In the genomic region with DNA sequence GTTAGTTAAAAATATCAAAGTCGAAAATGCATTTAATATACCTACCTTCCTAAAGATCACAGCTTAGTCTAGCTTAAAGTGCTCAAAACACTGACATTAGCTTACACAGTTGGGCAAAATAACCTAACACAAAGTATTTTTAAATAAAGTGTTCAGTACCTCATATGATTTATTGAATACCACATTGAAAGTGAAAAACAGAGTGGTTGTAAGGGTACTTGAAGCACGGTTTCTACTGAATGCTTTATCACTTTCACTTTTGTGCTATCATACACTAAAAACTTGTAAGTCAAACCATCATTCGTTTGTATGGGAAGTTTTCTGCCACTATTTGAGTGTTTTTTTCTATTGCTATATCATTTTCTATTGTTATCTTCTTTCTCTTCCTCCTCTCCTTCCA, we compare ENCODE assay signal across 14 cellular contexts. TPM values are rescaled to one million over a fixed set of nuclear protein-coding genes. Genes with fewer than 3 reads are reported as not detected.
DNase-seq lines count a peak whose midpoint lies in the region; ATAC-seq, FAIRE-seq and TF ChIP-seq lines count a peak whose summit lies in the region.
"Had no signal": no experiment of that assay in that cellular context is flagged by ENCODE, and none has a peak within 500 bp of the region (broad histone marks: within the 10 kb centered on the region; RNA-seq: fewer than 3 reads in every experiment).

No MANE protein-coding gene starts in this region.

- peaks cover 13% of the 10 kb centered on the region for H3K9me3 Mint-ChIP-seq in activated T-cell treated with anti-CD3 and anti-CD28 coated beads, Interleukin-2, amount 50 U/mL, for 24 hours
- peaks cover 14% of the 10 kb centered on the region for H3K9me3 Mint-ChIP-seq in activated T-cell treated with anti-CD3 and anti-CD28 coated beads, Interleukin-2, amount 50 U/mL, for 4 hours
- no peaks in the 10 kb centered on the region for H3K9me3 Mint-ChIP-seq in natural killer cell treated with Interleukin-12 subunit alpha and Interleukin-12 subunit beta and Interleukin-15 and Interleukin-18, amount 100 ng/mL, for 72 hours

- no peaks in the 10 kb centered on the region for H3K27me3 Mint-ChIP-seq in activated T-cell treated with anti-CD3 and anti-CD28 coated beads, Interleukin-2, amount 50 U/mL, for 24 hours
- H3K27me3 Mint-ChIP-seq in activated T-cell treated with anti-CD3 and anti-CD28 coated beads, Interleukin-2, amount 50 U/mL, for 4 hours (ENCODE audit: low read depth), result no peaks in the 10 kb centered on the region
- H3K27me3 Mint-ChIP-seq in natural killer cell treated with Interleukin-12 subunit alpha and Interleukin-12 subunit beta and Interleukin-15 and Interleukin-18, amount 100 ng/mL, for 72 hours, result no peaks in the 10 kb centered on the region

- H3K4me3 ChIP-seq in kidney (ENCODE audit: low read length in 2 of 2), result no peak overlapping the region
- H3K4me3 ChIP-seq: A549, thoracic aorta had no signal

- H3K36me3 Mint-ChIP-seq in activated T-cell treated with anti-CD3 and anti-CD28 coated beads, Interleukin-2, amount 50 U/mL, for 24 hours (ENCODE audit: low read depth), result peaks cover 49% of the 10 kb centered on the region
- peaks cover 25% of the 10 kb centered on the region for H3K36me3 Mint-ChIP-seq in activated T-cell treated with anti-CD3 and anti-CD28 coated beads, Interleukin-2, amount 50 U/mL, for 4 hours (ENCODE audit: insufficient read depth)
- peaks cover 11% of the 10 kb centered on the region for H3K36me3 Mint-ChIP-seq in natural killer cell treated with Interleukin-12 subunit alpha and Interleukin-12 subunit beta and Interleukin-15 and Interleukin-18, amount 100 ng/mL, for 72 hours

- no peak for FAIRE-seq in kidney (lab: Jason Lieb, UNC)
- FAIRE-seq: A549, astrocyte had no signal

- no peak for DNase-seq in activated T-cell treated with anti-CD3 and anti-CD28 coated beads, Interleukin-2, amount 50 U/mL, for 24 hours
- no peak for DNase-seq in activated T-cell treated with anti-CD3 and anti-CD28 coated beads, Interleukin-2, amount 50 U/mL, for 4 hours
- DNase-seq in natural killer cell treated with Interleukin-12 subunit alpha and Interleukin-12 subunit beta and Interleukin-15 and Interleukin-18, amount 100 ng/mL, for 72 hours (ENCODE audit: low spot score), result no peak
- DNase-seq in kidney (no peak), ecto neural progenitor cell (ENCODE audit: low spot score) (no peak), COLO668 (lab: John Stamatoyannopoulos, UW; ENCODE audit: unreplicated experiment) (no peak)
- DNase-seq: activated T-cell treated with anti-CD3 and anti-CD28 coated beads, Interleukin-2, amount 50 U/mL, for 1 hour; effector CD4-positive, alpha-beta T cell; GF-D8 had no signal

- H3K4me1 Mint-ChIP-seq in activated T-cell treated with anti-CD3 and anti-CD28 coated beads, Interleukin-2, amount 50 U/mL, for 24 hours (ENCODE audit: low read depth), result peaks cover 31% of the 10 kb centered on the region
- peaks cover 7% of the 10 kb centered on the region for H3K4me1 Mint-ChIP-seq in activated T-cell treated with anti-CD3 and anti-CD28 coated beads, Interleukin-2, amount 50 U/mL, for 4 hours (ENCODE audit: low read depth)
- peaks cover 23 to 33% of the 10 kb centered on the region in 2 donors for H3K4me1 Mint-ChIP-seq in natural killer cell treated with Interleukin-12 subunit alpha and Interleukin-12 subunit beta and Interleukin-15 and Interleukin-18, amount 100 ng/mL, for 72 hours (ENCODE audit: low read depth in 2 of 2)

- peak overlapping the region; percentile 7 for H3K27ac Mint-ChIP-seq in activated T-cell treated with anti-CD3 and anti-CD28 coated beads, Interleukin-2, amount 50 U/mL, for 24 hours
- H3K27ac Mint-ChIP-seq in natural killer cell treated with Interleukin-12 subunit alpha and Interleukin-12 subunit beta and Interleukin-15 and Interleukin-18, amount 100 ng/mL, for 72 hours, result no peak overlapping the region

- peaks cover 0 to 5% of the 10 kb centered on the region in 2 donors for H3K9me3 ChIP-seq in kidney (ENCODE audit: control insufficient read depth in 1 of 2, low read length in 2 of 2)
- H3K9me3 ChIP-seq: A549 had no signal

- no peak for ATAC-seq in activated T-cell treated with anti-CD3 and anti-CD28 coated beads, Interleukin-2, amount 50 U/mL, for 4 hours
- ATAC-seq in GM21723 (IDR thresholded peaks at IDR 0.05; ENCODE audit: unreplicated experiment), result peak; percentile 86
- ATAC-seq in HG03460 (IDR thresholded peaks at IDR 0.05; ENCODE audit: unreplicated experiment), result peak; percentile 79
- no peak for ATAC-seq in natural killer cell treated with Interleukin-12 subunit alpha and Interleukin-12 subunit beta and Interleukin-15 and Interleukin-18, amount 100 ng/mL, for 72 hours
- ATAC-seq: A549 had no signal

- no peak overlapping the region for H3K4me3 Mint-ChIP-seq in activated T-cell treated with anti-CD3 and anti-CD28 coated beads, Interleukin-2, amount 50 U/mL, for 24 hours
- H3K4me3 Mint-ChIP-seq in activated T-cell treated with anti-CD3 and anti-CD28 coated beads, Interleukin-2, amount 50 U/mL, for 4 hours, result no peak overlapping the region
- peak overlapping the region; percentile 57 for H3K4me3 Mint-ChIP-seq in natural killer cell treated with Interleukin-12 subunit alpha and Interleukin-12 subunit beta and Interleukin-15 and Interleukin-18, amount 100 ng/mL, for 72 hours

- no peaks in the 10 kb centered on the region for H3K4me1 ChIP-seq in kidney (ENCODE audit: control insufficient read depth in 1 of 2, insufficient read depth in 1 of 2, low read depth in 1 of 2, low read length in 2 of 2)
- H3K4me1 ChIP-seq: A549 had no signal

- no peaks in the 10 kb centered on the region for H3K36me3 ChIP-seq in kidney (ENCODE audit: control insufficient read depth in 1 of 2, insufficient read depth in 2 of 2, low read length in 2 of 2)
- H3K36me3 ChIP-seq: thoracic aorta had no signal

- TF ChIP-seq CTCF in kidney (IDR thresholded peaks at IDR 0.05; ENCODE audit: borderline replicate concordance, extremely low read depth, insufficient read depth), result no peak

- no peak overlapping the region for H3K9ac ChIP-seq in kidney (ENCODE audit: low read length in 2 of 2)

- no peak overlapping the region for H3K27ac ChIP-seq in kidney (ENCODE audit: low read depth in 2 of 2, low read length in 2 of 2)
- H3K27ac ChIP-seq: A549, thoracic aorta had no signal

- intact Hi-C loops in kidney (cut with DNase I), result no loop called here

RNA-seq across cellular contexts. Expression of a gene that starts 36.6 kb away (rescaled TPM):
- total RNA-seq in activated T-cell treated with anti-CD3 and anti-CD28 coated beads, Interleukin-2, amount 50 U/mL, for 4 hours, result 10 to 100 TPM; 31.6 to 32.7 (median 31.6) TPM
- 10 to 100 TPM; 28.5 to 48.5 TPM for total RNA-seq in natural killer cell treated with Interleukin-12 subunit alpha and Interleukin-12 subunit beta and Interleukin-15 and Interleukin-18, amount 100 ng/mL, for 72 hours
- total RNA-seq in kidney, result 59.7 TPM
- 13.1 TPM for polyA plus RNA-seq in kidney (ENCODE audit: insufficient read depth, low read depth, low replicate concordance)

Comparison
In these comparisons a context has a peak if more than half of its experiments do, and no peak if none do; other contexts are left out.
1. ATAC-seq: peak in GM21723 (single experiment) and HG03460 (single experiment); none in activated T-cell treated with anti-CD3 and anti-CD28 coated beads, Interleukin-2, amount 50 U/mL, for 4 hours (0 of 2) and natural killer cell treated with Interleukin-12 subunit alpha and Interleukin-12 subunit beta and Interleukin-15 and Interleukin-18, amount 100 ng/mL, for 72 hours (0 of 2).